In the genomic region with DNA sequence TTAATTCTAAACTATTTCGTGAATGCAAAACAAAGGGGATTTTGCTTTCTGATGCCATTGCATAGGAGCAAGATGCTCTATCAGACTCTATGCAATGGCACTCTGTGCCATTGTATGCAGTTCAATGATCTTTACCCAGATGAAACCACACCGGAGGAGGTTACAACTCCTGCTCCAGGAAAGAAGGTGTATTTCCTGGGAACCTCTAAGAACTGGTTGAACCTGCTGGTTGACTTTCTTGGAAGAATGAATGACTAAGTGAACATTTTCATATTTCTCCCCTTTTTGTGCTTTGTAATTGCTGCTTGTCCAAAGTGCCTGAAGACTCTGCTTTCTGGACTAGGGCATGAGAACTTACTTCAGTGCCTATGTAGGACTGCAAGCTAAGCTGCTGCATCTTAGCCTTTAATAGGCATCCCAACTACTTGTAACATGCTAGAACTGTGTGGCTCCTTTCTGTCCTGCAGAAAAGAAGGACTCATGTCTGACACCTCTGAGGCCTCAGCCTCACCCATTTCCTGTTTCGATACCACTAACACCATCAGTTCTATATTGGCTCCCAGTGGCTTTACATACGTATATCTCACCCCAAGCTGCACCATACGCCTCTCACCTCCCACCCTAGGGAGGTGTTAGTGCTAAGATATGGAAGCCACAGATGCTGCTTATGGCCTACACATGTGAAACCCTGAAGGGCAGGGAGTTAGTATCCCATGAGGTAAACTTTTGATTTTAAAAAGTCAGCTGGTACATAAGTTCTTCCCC, we compare ENCODE assay signal across 7 cellular contexts.
A peak's percentile ranks its signal among the peaks of the same experiment; 100 is the strongest.
DNase-seq lines count a peak whose midpoint lies in the region; ATAC-seq and TF ChIP-seq lines count a peak whose summit lies in the region.

No MANE protein-coding gene starts in this region.

- no peaks in the 10 kb centered on the region for H3K36me3 ChIP-seq in neural progenitor cell

- H3K4me1 ChIP-seq in neural progenitor cell: no peaks in the 10 kb centered on the region

- H3K79me2 ChIP-seq in neural progenitor cell (ENCODE audit: low read depth): no peaks in the 10 kb centered on the region

- no peaks in the 10 kb centered on the region for H3K27me3 ChIP-seq in neural progenitor cell

- H3K9me3 ChIP-seq in neural progenitor cell (ENCODE audit: low read depth): no peaks in the 10 kb centered on the region

- no peak overlapping the region for H3K4me3 Mint-ChIP-seq in naive B cell
- no peak overlapping the region for H3K4me3 Mint-ChIP-seq in neural progenitor cell

- H3K4me1 Mint-ChIP-seq in naive B cell (peaks cover 4 to 8% (median 5%) of the 10 kb centered on the region in 3 donors), neural progenitor cell (no peaks in the 10 kb centered on the region)

- peak; percentile 77 for DNase-seq in OCI-M1 (lab: John Stamatoyannopoulos, UW)
- DNase-seq in naive B cell: no peak
- DNase-seq in neural progenitor cell (ENCODE audit: low spot score): no peak
- no peak for DNase-seq in sciatic nerve (ENCODE audit: low spot score)
- DNase-seq in NCI-H1417 treated with DMSO at 0.1 percent for 48 hours (lab: John Stamatoyannopoulos, UW): no peak

- H3K27ac ChIP-seq in neural progenitor cell: no peak overlapping the region

- H3K27me3 Mint-ChIP-seq in naive B cell (peaks cover 0 to 11% (median 0%) of the 10 kb centered on the region in 3 donors), neural progenitor cell (ENCODE audit: insufficient read depth, low read depth) (no peaks in the 10 kb centered on the region)

- peak; percentile 90 for ATAC-seq in GM19324 (IDR thresholded peaks at IDR 0.05; ENCODE audit: low FRiP score, unreplicated experiment)
- peak; percentile 93 for ATAC-seq in HG02884 (IDR thresholded peaks at IDR 0.05; ENCODE audit: unreplicated experiment)
- peak; percentile 46 to 90 for ATAC-seq in naive B cell (ENCODE audit: low read depth in 2 of 2)
- ATAC-seq in sciatic nerve: no peak

- peaks cover 0 to 4% (median 0%) of the 10 kb centered on the region in 7 donors for H3K9me3 Mint-ChIP-seq in naive B cell
- H3K9me3 Mint-ChIP-seq in neural progenitor cell: peaks cover 2% of the 10 kb centered on the region

- no peak overlapping the region for H3K4me3 ChIP-seq in neural progenitor cell

- H2AFZ ChIP-seq in neural progenitor cell (replicated peaks): no peak overlapping the region

- intact Hi-C loops in sciatic nerve (cut with DNase I): no loop called here

- no peaks in the 10 kb centered on the region for H4K20me1 ChIP-seq in neural progenitor cell (ENCODE audit: low read depth)

- no peak overlapping the region for H3K9ac ChIP-seq in neural progenitor cell

- H3K4me2 ChIP-seq in neural progenitor cell: no peak overlapping the region

- no peak for TF ChIP-seq CTCF in neural progenitor cell (IDR thresholded peaks at IDR 0.05)

- H3F3A ChIP-seq in neural progenitor cell (ENCODE audit: low read depth): no peaks in the 10 kb centered on the region

- H3K36me3 Mint-ChIP-seq in naive B cell: no peaks in the 10 kb centered on the region
- no peaks in the 10 kb centered on the region for H3K36me3 Mint-ChIP-seq in neural progenitor cell

- H3K27ac Mint-ChIP-seq in naive B cell (no peak overlapping the region), neural progenitor cell (no peak overlapping the region)
